Comparison of ENCODE assay signal across 1 cellular context in the genomic region with DNA sequence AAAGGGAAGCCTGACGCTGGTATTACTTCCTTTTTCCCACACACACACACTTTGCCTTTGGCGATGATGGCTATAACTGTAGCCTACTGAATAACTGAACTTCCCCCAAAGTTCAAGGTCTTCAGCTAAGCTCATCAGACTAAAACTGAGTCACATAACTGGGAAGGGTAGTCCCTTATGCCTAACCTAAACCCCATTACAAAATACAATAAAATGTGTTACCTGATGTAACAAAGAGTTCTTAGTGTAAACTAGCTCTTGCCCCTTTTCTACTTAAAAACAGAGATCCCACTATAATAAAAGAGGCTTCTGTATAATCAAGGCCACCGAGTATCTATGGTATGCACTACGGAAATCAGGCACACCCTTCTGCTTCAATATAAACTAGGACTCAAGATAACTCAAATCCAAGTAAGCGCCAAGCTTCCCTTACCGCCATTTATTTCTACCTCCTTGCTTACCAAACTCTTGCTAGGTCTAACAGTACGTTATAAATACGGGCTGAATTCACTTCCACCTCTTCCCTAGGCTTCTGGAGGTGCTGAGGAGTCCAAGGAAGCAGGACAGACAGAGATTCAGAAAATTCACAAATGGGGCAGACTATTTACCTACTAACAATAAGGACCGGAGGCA.
TF ChIP-seq lines count a peak whose summit lies in the region.

No MANE protein-coding gene starts in this region.

TF ChIP-seq in H1, 55 proteins besides CTCF, POLR2A, EP300 and RAD21:
- TF ChIP-seq SAP30 (IDR thresholded peaks at IDR 0.05; ENCODE audit: insufficient read depth, insufficient replicate concordance, low read length) (no peak), NANOG (IDR thresholded peaks at IDR 0.05; ENCODE audit: insufficient read depth, low read depth, low read length, poor library complexity, severe bottlenecking) (no peak), CBX5 (IDR thresholded peaks at IDR 0.05; ENCODE audit: low read depth, low read length) (no peak), MAFK (IDR thresholded peaks at IDR 0.05; ENCODE audit: low read depth, low read length) (no peak), KDM5A (IDR thresholded peaks at IDR 0.05; ENCODE audit: low read length) (no peak), ASH2L (IDR thresholded peaks at IDR 0.05; ENCODE audit: low read length) (no peak), SP1 (IDR thresholded peaks at IDR 0.05; ENCODE audit: low read depth, low read length) (no peak), SP4 (IDR thresholded peaks at IDR 0.05; ENCODE audit: low read length) (no peak), SRF (IDR thresholded peaks at IDR 0.05; ENCODE audit: low read depth, low read length) (no peak), RXRA (IDR thresholded peaks at IDR 0.05; ENCODE audit: insufficient read depth, low read depth, low read length) (no peak), JUN (IDR thresholded peaks at IDR 0.05; ENCODE audit: low read depth, low read length) (no peak)
- TF ChIP-seq, protein P1, sequence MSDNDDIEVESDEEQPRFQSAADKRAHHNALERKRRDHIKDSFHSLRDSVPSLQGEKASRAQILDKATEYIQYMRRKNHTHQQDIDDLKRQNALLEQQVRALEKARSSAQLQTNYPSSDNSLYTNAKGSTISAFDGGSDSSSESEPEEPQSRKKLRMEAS (IDR thresholded peaks at IDR 0.05): no peak
- TF ChIP-seq, protein P2, sequence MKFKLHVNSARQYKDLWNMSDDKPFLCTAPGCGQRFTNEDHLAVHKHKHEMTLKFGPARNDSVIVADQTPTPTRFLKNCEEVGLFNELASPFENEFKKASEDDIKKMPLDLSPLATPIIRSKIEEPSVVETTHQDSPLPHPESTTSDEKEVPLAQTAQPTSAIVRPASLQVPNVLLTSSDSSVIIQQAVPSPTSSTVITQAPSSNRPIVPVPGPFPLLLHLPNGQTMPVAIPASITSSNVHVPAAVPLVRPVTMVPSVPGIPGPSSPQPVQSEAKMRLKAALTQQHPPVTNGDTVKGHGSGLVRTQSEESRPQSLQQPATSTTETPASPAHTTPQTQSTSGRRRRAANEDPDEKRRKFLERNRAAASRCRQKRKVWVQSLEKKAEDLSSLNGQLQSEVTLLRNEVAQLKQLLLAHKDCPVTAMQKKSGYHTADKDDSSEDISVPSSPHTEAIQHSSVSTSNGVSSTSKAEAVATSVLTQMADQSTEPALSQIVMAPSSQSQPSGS (IDR thresholded peaks at IDR 0.05; ENCODE audit: low read length): no peak
